ENCODE assay signal across 8 cellular contexts in the genomic region with DNA sequence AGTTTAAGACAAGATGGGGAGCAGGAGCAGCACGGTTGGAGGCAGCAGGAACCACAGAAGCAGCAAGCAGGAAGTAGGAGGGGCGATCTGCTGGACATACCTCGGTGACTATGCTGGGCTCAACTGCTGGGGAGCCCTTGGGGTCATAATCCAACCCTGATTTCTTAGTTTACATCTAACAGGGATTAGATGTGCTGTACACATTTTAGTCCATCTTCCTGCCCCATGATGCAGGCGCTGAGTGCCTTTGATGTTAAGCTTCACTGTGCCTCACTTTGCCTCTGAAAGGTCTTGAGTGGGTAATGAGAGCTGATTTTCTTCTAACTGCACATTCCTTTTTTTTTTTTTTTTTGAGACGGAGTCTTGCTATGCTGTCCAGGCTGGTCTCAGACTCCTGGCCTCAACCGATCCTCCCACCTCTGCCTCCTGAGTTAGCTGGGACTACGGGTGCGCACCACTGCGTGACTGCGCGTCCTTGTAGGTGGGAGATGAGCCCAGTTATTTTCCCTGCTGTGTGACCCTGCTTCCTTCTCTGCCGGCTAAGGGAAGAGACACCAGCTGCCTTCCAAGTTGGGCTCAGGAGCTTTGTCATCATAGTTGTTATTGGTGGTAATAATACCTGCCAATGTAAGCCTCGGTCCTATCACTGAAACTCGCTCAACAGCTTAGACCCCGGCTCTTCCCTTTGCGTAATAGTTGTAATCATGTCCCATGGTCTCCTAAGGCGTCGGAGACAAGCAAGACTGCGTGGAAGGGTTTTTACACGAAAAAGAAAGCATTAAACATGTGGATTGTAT. TPM values are rescaled to one million over a fixed set of nuclear protein-coding genes. Genes with fewer than 3 reads are reported as not detected.
DNase-seq lines count a peak whose midpoint lies in the region; ATAC-seq, FAIRE-seq and TF ChIP-seq lines count a peak whose summit lies in the region.

No MANE protein-coding gene starts in this region.

- no peaks in the 10 kb centered on the region for H3K9me3 ChIP-seq in CD4-positive, CD25-positive, alpha-beta regulatory T cell (ENCODE audit: control insufficient read depth in 2 of 2, low read length in 2 of 2)
- H3K9me3 ChIP-seq in esophagus muscularis mucosa: no peaks in the 10 kb centered on the region
- H3K9me3 ChIP-seq in pancreas: no peaks in the 10 kb centered on the region

- peak; percentile 31 to 82 (median 48) for DNase-seq in CD4-positive, CD25-positive, alpha-beta regulatory T cell
- DNase-seq in HL-60 (ENCODE audit: low read depth in 1 of 2, low spot score in 1 of 2): peak; percentile 29 to 77
- DNase-seq in T-helper 2 cell treated with Interferon-gamma antibody and Interleukin-4, amounts not matched to agents 5 μg/mL and 100 μg/mL, for 36 hours (ENCODE audit: low spot score): peak; percentile 62
- no peak for DNase-seq in esophagus muscularis mucosa (ENCODE audit: extremely low spot score)
- DNase-seq in pancreas: peak in 1 of 6 donors; percentile 19
- no peak for DNase-seq in GM12892 (ENCODE audit: insufficient read length)
- DNase-seq in D721Med (ENCODE audit: insufficient read length, low spot score): no peak

- H3K27ac ChIP-seq in CD4-positive, CD25-positive, alpha-beta regulatory T cell (ENCODE audit: insufficient read depth, low read length, poor library complexity, severe bottlenecking): peak overlapping the region; percentile 97
- H3K27ac ChIP-seq in HL-60 (replicated peaks) (peak overlapping the region; percentile 89), esophagus muscularis mucosa (replicated peaks in 1 of 4) (peak overlapping the region; percentile 78 to 87 (median 82)), pancreas (peak overlapping the region; percentile 80 to 96 (median 89))

- peaks cover 41% of the 10 kb centered on the region for H3K4me1 ChIP-seq in CD4-positive, CD25-positive, alpha-beta regulatory T cell (ENCODE audit: control insufficient read depth, insufficient read depth, low read length, poor library complexity, severe bottlenecking)
- H3K4me1 ChIP-seq in esophagus muscularis mucosa: peaks cover 0 to 25% (median 18%) of the 10 kb centered on the region in 4 donors
- peaks cover 0 to 31% (median 14%) of the 10 kb centered on the region in 3 donors for H3K4me1 ChIP-seq in pancreas

- H3K27me3 Mint-ChIP-seq in CD4-positive, CD25-positive, alpha-beta regulatory T cell: peaks cover 16% of the 10 kb centered on the region
- H3K27me3 Mint-ChIP-seq in T-helper 2 cell treated with Interferon-gamma antibody and Interleukin-4, amounts not matched to agents 5 μg/mL and 100 μg/mL, for 36 hours (ENCODE audit: low read depth): no peaks in the 10 kb centered on the region

- intact Hi-C loops in esophagus muscularis mucosa (cut with DNase I) (loop anchor here (10.0 kb wide), 2 partner anchors 87 to 133 kb away; partner anchors contain the start of genes NIPAL3 and STPG1), pancreas (cut with DNase I) (no loop called here)

- ATAC-seq in CD4-positive, CD25-positive, alpha-beta regulatory T cell (ENCODE audit: low read depth in 2 of 2): no peak
- ATAC-seq in pancreas (peak in 1 of 4 donors; percentile 6), GM19455 (IDR thresholded peaks at IDR 0.05; ENCODE audit: unreplicated experiment) (no peak)

- H3K36me3 ChIP-seq in CD4-positive, CD25-positive, alpha-beta regulatory T cell (ENCODE audit: control insufficient read depth, insufficient read depth, low read length): no peaks in the 10 kb centered on the region
- no peaks in the 10 kb centered on the region for H3K36me3 ChIP-seq in esophagus muscularis mucosa
- H3K36me3 ChIP-seq in pancreas: no peaks in the 10 kb centered on the region

- peaks cover 0 to 2% (median 1%) of the 10 kb centered on the region in 7 donors for H3K9me3 Mint-ChIP-seq in CD4-positive, CD25-positive, alpha-beta regulatory T cell
- no peaks in the 10 kb centered on the region for H3K9me3 Mint-ChIP-seq in T-helper 2 cell treated with Interferon-gamma antibody and Interleukin-4, amounts not matched to agents 5 μg/mL and 100 μg/mL, for 36 hours

- peak overlapping the region; percentile 95 to 97 (median 96) for H3K27ac Mint-ChIP-seq in CD4-positive, CD25-positive, alpha-beta regulatory T cell
- H3K27ac Mint-ChIP-seq in T-helper 2 cell treated with Interferon-gamma antibody and Interleukin-4, amounts not matched to agents 5 μg/mL and 100 μg/mL, for 36 hours: peak overlapping the region; percentile 92

- TF ChIP-seq CTCF in HL-60 (IDR thresholded peaks at IDR 0.05; ENCODE audit: insufficient read depth, low read length) (no peak), esophagus muscularis mucosa (IDR thresholded peaks at IDR 0.05) (no peak), pancreas (IDR thresholded peaks at IDR 0.05) (no peak), D721Med (IDR thresholded peaks at IDR 0.05; ENCODE audit: insufficient read depth, missing control alignments) (no peak)

- H3K36me3 Mint-ChIP-seq in CD4-positive, CD25-positive, alpha-beta regulatory T cell: peaks cover 17% of the 10 kb centered on the region
- peaks cover 10% of the 10 kb centered on the region for H3K36me3 Mint-ChIP-seq in T-helper 2 cell treated with Interferon-gamma antibody and Interleukin-4, amounts not matched to agents 5 μg/mL and 100 μg/mL, for 36 hours (ENCODE audit: low read depth)

- peaks cover 11 to 62% (median 44%) of the 10 kb centered on the region in 4 donors for H3K4me1 Mint-ChIP-seq in CD4-positive, CD25-positive, alpha-beta regulatory T cell
- H3K4me1 Mint-ChIP-seq in T-helper 2 cell treated with Interferon-gamma antibody and Interleukin-4, amounts not matched to agents 5 μg/mL and 100 μg/mL, for 36 hours (ENCODE audit: low read depth): peaks cover 44% of the 10 kb centered on the region

- WGBS in esophagus muscularis mucosa: 59% methylated on average over 20 of the region's 20 CpGs
- 42 to 47% methylated on average over 20 of the region's 20 CpGs for WGBS in pancreas, 2 donors

- FAIRE-seq in pancreas (lab: Jason Lieb, UNC) (no peak), GM12892 (lab: Jason Lieb, UNC) (no peak), D721Med (lab: Jason Lieb, UNC) (no peak)

- no peak for TF ChIP-seq EP300 in esophagus muscularis mucosa (IDR thresholded peaks at IDR 0.05)

- H3K4me3 ChIP-seq in CD4-positive, CD25-positive, alpha-beta regulatory T cell (ENCODE audit: low read depth, low read length): peak overlapping the region; percentile 89
- H3K4me3 ChIP-seq in HL-60 (replicated peaks; ENCODE audit: insufficient read depth, low read length) (peak overlapping the region; percentile 76), esophagus muscularis mucosa (peak overlapping the region; percentile 62 to 91 (median 78)), pancreas (peak overlapping the region in 2 of 4 donors; percentile 70 to 71)

- TF ChIP-seq POLR2A in esophagus muscularis mucosa (IDR thresholded peaks at IDR 0.05; ENCODE audit: low read depth) (no peak), GM12892 (IDR thresholded peaks at IDR 0.05; ENCODE audit: low read depth, low read length) (no peak)

- peak overlapping the region; percentile 81 to 92 (median 88) for H3K4me3 Mint-ChIP-seq in CD4-positive, CD25-positive, alpha-beta regulatory T cell
- peak overlapping the region; percentile 79 for H3K4me3 Mint-ChIP-seq in T-helper 2 cell treated with Interferon-gamma antibody and Interleukin-4, amounts not matched to agents 5 μg/mL and 100 μg/mL, for 36 hours

- no peaks in the 10 kb centered on the region for H3K27me3 ChIP-seq in CD4-positive, CD25-positive, alpha-beta regulatory T cell (ENCODE audit: control insufficient read depth, insufficient read depth, low read length)
- H3K27me3 ChIP-seq in HL-60 (ENCODE audit: insufficient read depth, poor library complexity, severe bottlenecking) (no peaks in the 10 kb centered on the region), esophagus muscularis mucosa (peaks cover 0 to under 1% (median 0%) of the 10 kb centered on the region in 4 donors), pancreas (no peaks in the 10 kb centered on the region)

RNA-seq across cellular contexts. Expression of gene RCAN3, which starts 1.1 kb away (rescaled TPM):
- total RNA-seq in CD4-positive, CD25-positive, alpha-beta regulatory T cell: 172 TPM
- polyA plus RNA-seq in CD4-positive, CD25-positive, alpha-beta regulatory T cell: 100 to 1,000 TPM; 126 to 146 (median 133) TPM
- 10 to 100 TPM in 2 of 4 donors, 1 to 10 TPM in 2; 5.3 to 14.0 (median 9.3) TPM for total RNA-seq in esophagus muscularis mucosa
- 10 to 100 TPM; 11.5 to 14.2 (median 12.4) TPM for total RNA-seq in pancreas
- 10 to 100 TPM in 1 of 2 donors, 1 to 10 TPM in 1; 4.0 to 11.6 TPM for polyA plus RNA-seq in pancreas
- polyA plus RNA-seq in GM12892 (2012; ENCODE audit: missing spikeins): 0.83 TPM

RNA-seq across cellular contexts. Expression of gene NCMAP, which starts 54.3 kb away (rescaled TPM):
- total RNA-seq in CD4-positive, CD25-positive, alpha-beta regulatory T cell: not detected
- polyA plus RNA-seq in CD4-positive, CD25-positive, alpha-beta regulatory T cell: under 1 TPM in 1 of 4 donors, not detected in 3; 0.34 TPM
- total RNA-seq in esophagus muscularis mucosa (under 1 TPM in 3 of 4 donors, not detected in 1; 0.17 to 0.65 (median 0.34) TPM), pancreas (10 to 100 TPM in 3 of 6 donors, 1 to 10 TPM in 3; 6.9 to 24.7 (median 11.8) TPM)
- 1 to 10 TPM; 6.3 to 9.7 TPM for polyA plus RNA-seq in pancreas
- polyA plus RNA-seq in GM12892 (2012; ENCODE audit: missing spikeins): not detected

Comparison
In these comparisons a context has a peak if more than half of its experiments do, and no peak if none do; other contexts are left out.
1. DNase-seq: peak in CD4-positive, CD25-positive, alpha-beta regulatory T cell (3 of 3), HL-60 (2 of 2) and T-helper 2 cell treated with Interferon-gamma antibody and Interleukin-4, amounts not matched to agents 5 μg/mL and 100 μg/mL, for 36 hours (single experiment); none in esophagus muscularis mucosa (single experiment), GM12892 (single experiment) and D721Med (single experiment).
2. RNA of gene RCAN3, which starts 1.1 kb away (total RNA-seq): 172 TPM in CD4-positive, CD25-positive, alpha-beta regulatory T cell (single experiment); 11.5 to 14.2 TPM in pancreas and 5.3 to 14.0 TPM in esophagus muscularis mucosa; every median in the first group is over 10 times any median in the second.
3. Peak in every context shown above with its lines, with median percentiles within 50 percentile points of each other: H3K27ac ChIP-seq.